14 cellular contexts compared by ENCODE assay signal in the genomic region with DNA sequence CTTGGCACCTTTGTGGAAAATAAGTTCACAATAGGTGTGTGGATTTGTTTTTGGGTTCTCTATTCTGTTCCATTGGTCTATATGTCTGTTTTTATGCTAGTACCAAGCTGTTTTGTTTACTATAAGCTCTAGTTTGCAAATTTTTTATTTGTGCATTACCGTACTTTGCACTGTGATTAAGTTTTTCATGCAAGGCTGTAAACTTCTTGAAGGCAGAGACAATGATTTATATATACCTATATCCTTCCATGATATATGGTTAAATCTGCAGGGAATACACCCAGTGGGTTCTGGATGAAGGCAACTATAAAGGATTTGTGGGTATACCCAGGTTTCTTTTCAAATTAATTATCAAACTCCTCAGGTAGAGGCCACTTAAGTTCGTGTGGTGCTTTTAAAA.
A peak's percentile ranks its signal among the peaks of the same experiment; 100 is the strongest.
DNase-seq lines count a peak whose midpoint lies in the region; ATAC-seq and TF ChIP-seq lines count a peak whose summit lies in the region.
"Had no signal": no experiment of that assay in that cellular context is flagged by ENCODE, and none has a peak within 500 bp of the region (broad histone marks: within the 10 kb centered on the region; RNA-seq: fewer than 3 reads in every experiment).

No MANE protein-coding gene starts in this region.

- H3K27ac Mint-ChIP-seq in GM23338 = peak overlapping the region; percentile 12; the same call in 1 of the 2 replicates
- H3K27ac Mint-ChIP-seq: CD4-positive, CD25-positive, alpha-beta regulatory T cell; HFFc6 had no signal

- DNase-seq in GM23338 (ENCODE audit: low spot score) = no peak
- DNase-seq in caudate nucleus (lab: John Stamatoyannopoulos, UW) = no peak
- DNase-seq in left colon = no peak
- no peak for DNase-seq in GF-D8 (lab: John Stamatoyannopoulos, UW)
- DNase-seq in NCI-H2227 treated with DMSO at 0.1 percent for 48 hours (lab: John Stamatoyannopoulos, UW) = no peak
- no peak for DNase-seq in NCI-H345 treated with DMSO at 0.1 percent for 48 hours (lab: John Stamatoyannopoulos, UW; ENCODE audit: unreplicated experiment)
- DNase-seq: ACHN; CD4-positive, CD25-positive, alpha-beta regulatory T cell; HCEC 1CT; HFFc6 had no signal

- no peaks in the 10 kb centered on the region for H3K79me2 ChIP-seq in GM23338 (replicated peaks; ENCODE audit: insufficient read depth)

- no peak overlapping the region for H2AFZ ChIP-seq in GM23338

- H3K4me3 ChIP-seq in GM23338 (no peak overlapping the region), stomach smooth muscle (ENCODE audit: low read length in 2 of 2) (no peak overlapping the region)
- H3K4me3 ChIP-seq: BLaER1 treated with 17β-estradiol and CSF1 and Interleukin-3, amounts not matched to agents 10 nM and 100 nM; GM12878 had no signal

- ATAC-seq in GM23338 (no peak), left colon (peak; percentile 75), GM19452 (IDR thresholded peaks at IDR 0.05; ENCODE audit: unreplicated experiment) (no peak)
- ATAC-seq: GM12878 had no signal

- no peak overlapping the region for H3K4me3 Mint-ChIP-seq in GM23338
- H3K4me3 Mint-ChIP-seq: CD4-positive, CD25-positive, alpha-beta regulatory T cell; HFFc6 had no signal

- peaks cover 25% of the 10 kb centered on the region for H3K36me3 ChIP-seq in GM23338 (ENCODE audit: insufficient read depth)
- peaks cover 46 to 57% of the 10 kb centered on the region in 2 donors for H3K36me3 ChIP-seq in stomach smooth muscle (ENCODE audit: control insufficient read depth in 2 of 2, insufficient read depth in 2 of 2, low read length in 2 of 2)

- H3K36me3 Mint-ChIP-seq in GM23338 (ENCODE audit: low read depth) = peaks cover 12% of the 10 kb centered on the region; the same call in 2 of the 3 replicates

- H3K27me3 ChIP-seq in GM23338 (ENCODE audit: insufficient read depth) = no peaks in the 10 kb centered on the region
- H3K27me3 ChIP-seq in stomach smooth muscle (ENCODE audit: control insufficient read depth in 1 of 2, insufficient read depth in 2 of 2, low read length in 2 of 2) = no peaks in the 10 kb centered on the region
- H3K27me3 ChIP-seq: BLaER1 treated with 17β-estradiol and CSF1 and Interleukin-3, amounts not matched to agents 10 nM and 100 nM had no signal

- H4K20me1 ChIP-seq in GM23338 (replicated peaks; ENCODE audit: insufficient read depth) = no peaks in the 10 kb centered on the region; the same call in 1 of the 2 replicates

- H3K4me1 Mint-ChIP-seq in GM23338 = no peaks in the 10 kb centered on the region

- no peak overlapping the region for H3K9ac ChIP-seq in stomach smooth muscle (ENCODE audit: low read length in 2 of 2)
- H3K9ac ChIP-seq: BLaER1 treated with 17β-estradiol and CSF1 and Interleukin-3, amounts not matched to agents 10 nM and 100 nM had no signal

- H3K4me1 ChIP-seq in GM23338 (ENCODE audit: insufficient read depth) (no peaks in the 10 kb centered on the region), stomach smooth muscle (ENCODE audit: control insufficient read depth, insufficient read depth, low read length) (peaks cover 43% of the 10 kb centered on the region)

- H3K9me2 ChIP-seq in GM23338 (ENCODE audit: insufficient read depth) = no peaks in the 10 kb centered on the region

- peaks cover 5% of the 10 kb centered on the region for H3K27me3 Mint-ChIP-seq in GM23338 (ENCODE audit: insufficient read depth, low read depth, poor library complexity)

- H3K4me2 ChIP-seq in GM23338 = no peak overlapping the region
- H3K4me2 ChIP-seq: BLaER1 treated with 17β-estradiol and CSF1 and Interleukin-3, amounts not matched to agents 10 nM and 100 nM had no signal

- H3K27ac ChIP-seq in GM23338 (ENCODE audit: low read depth) (no peak overlapping the region), caudate nucleus (ENCODE audit: low read depth, low read length) (peak overlapping the region; percentile 66), stomach smooth muscle (ENCODE audit: low read length) (peak overlapping the region; percentile 53)
- H3K27ac ChIP-seq: BLaER1 treated with 17β-estradiol and CSF1 and Interleukin-3, amounts not matched to agents 10 nM and 100 nM had no signal

- H3K9me3 ChIP-seq in stomach smooth muscle (ENCODE audit: control insufficient read depth in 2 of 2, low read length in 2 of 2) = no peaks in the 10 kb centered on the region
- H3K9me3 ChIP-seq: BLaER1 treated with 17β-estradiol and CSF1 and Interleukin-3, amounts not matched to agents 10 nM and 100 nM had no signal

- TF ChIP-seq CTCF in GM23338 (conservative IDR thresholded peaks at IDR 0.05; ENCODE audit: low read depth in 2 of 2) = no peak

- no peaks in the 10 kb centered on the region for H3F3A ChIP-seq in GM23338 (replicated peaks; ENCODE audit: low read depth)

- H3K9me3 Mint-ChIP-seq in GM23338 = no peaks in the 10 kb centered on the region
- H3K9me3 Mint-ChIP-seq: HFFc6 had no signal

- intact Hi-C loops in left colon (cut with DNase I, micrococcal nuclease) = no loop called here

TF ChIP-seq in GM23338, 12 proteins besides CTCF, POLR2A, EP300 and RAD21:
- TF ChIP-seq POLR2AphosphoS5 (IDR thresholded peaks at IDR 0.05; ENCODE audit: low read depth) = no peak
- TF ChIP-seq, protein P1, sequence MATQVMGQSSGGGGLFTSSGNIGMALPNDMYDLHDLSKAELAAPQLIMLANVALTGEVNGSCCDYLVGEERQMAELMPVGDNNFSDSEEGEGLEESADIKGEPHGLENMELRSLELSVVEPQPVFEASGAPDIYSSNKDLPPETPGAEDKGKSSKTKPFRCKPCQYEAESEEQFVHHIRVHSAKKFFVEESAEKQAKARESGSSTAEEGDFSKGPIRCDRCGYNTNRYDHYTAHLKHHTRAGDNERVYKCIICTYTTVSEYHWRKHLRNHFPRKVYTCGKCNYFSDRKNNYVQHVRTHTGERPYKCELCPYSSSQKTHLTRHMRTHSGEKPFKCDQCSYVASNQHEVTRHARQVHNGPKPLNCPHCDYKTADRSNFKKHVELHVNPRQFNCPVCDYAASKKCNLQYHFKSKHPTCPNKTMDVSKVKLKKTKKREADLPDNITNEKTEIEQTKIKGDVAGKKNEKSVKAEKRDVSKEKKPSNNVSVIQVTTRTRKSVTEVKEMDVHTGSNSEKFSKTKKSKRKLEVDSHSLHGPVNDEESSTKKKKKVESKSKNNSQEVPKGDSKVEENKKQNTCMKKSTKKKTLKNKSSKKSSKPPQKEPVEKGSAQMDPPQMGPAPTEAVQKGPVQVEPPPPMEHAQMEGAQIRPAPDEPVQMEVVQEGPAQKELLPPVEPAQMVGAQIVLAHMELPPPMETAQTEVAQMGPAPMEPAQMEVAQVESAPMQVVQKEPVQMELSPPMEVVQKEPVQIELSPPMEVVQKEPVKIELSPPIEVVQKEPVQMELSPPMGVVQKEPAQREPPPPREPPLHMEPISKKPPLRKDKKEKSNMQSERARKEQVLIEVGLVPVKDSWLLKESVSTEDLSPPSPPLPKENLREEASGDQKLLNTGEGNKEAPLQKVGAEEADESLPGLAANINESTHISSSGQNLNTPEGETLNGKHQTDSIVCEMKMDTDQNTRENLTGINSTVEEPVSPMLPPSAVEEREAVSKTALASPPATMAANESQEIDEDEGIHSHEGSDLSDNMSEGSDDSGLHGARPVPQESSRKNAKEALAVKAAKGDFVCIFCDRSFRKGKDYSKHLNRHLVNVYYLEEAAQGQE (IDR thresholded peaks at IDR 0.05; ENCODE audit: unreplicated experiment) = no peak
- no peak for TF ChIP-seq CREB1 (CRISPR knock-in tag; IDR thresholded peaks at IDR 0.05; ENCODE audit: low read depth)
- no peak for TF ChIP-seq ZNF114 (CRISPR knock-in tag; IDR thresholded peaks at IDR 0.05)
- TF ChIP-seq ZNF331 (CRISPR knock-in tag; IDR thresholded peaks at IDR 0.05; ENCODE audit: low read depth) = no peak
TF ChIP-seq in GM23338: peak in this region for 0.
